Comparison of ENCODE assay signal across 3 cellular contexts in genomic region chr5:131481569-131481968, GRCh38.
TF ChIP-seq lines count a peak whose summit lies in the region.

No MANE protein-coding gene starts in this region.

TF ChIP-seq in SK-N-SH treated with all-trans-retinoic acid at 6 μM for 48 hours, 23 proteins besides CTCF, POLR2A, EP300 and RAD21 (continued from another document):
- TF ChIP-seq, protein P1, sequence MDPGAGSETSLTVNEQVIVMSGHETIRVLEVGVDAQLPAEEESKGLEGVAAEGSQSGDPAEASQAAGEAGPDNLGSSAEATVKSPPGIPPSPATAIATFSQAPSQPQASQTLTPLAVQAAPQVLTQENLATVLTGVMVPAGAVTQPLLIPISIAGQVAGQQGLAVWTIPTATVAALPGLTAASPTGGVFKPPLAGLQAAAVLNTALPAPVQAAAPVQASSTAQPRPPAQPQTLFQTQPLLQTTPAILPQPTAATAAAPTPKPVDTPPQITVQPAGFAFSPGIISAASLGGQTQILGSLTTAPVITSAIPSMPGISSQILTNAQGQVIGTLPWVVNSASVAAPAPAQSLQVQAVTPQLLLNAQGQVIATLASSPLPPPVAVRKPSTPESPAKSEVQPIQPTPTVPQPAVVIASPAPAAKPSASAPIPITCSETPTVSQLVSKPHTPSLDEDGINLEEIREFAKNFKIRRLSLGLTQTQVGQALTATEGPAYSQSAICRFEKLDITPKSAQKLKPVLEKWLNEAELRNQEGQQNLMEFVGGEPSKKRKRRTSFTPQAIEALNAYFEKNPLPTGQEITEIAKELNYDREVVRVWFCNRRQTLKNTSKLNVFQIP (CRISPR knock-in tag; IDR thresholded peaks at IDR 0.05; ENCODE audit: borderline replicate concordance, low read depth): no peak
- no peak for TF ChIP-seq ISL1 (CRISPR knock-in tag; IDR thresholded peaks at IDR 0.05)
- TF ChIP-seq PATZ1 (CRISPR knock-in tag; IDR thresholded peaks at IDR 0.05; ENCODE audit: borderline replicate concordance): no peak
- TF ChIP-seq ZFP3 (CRISPR knock-in tag; IDR thresholded peaks at IDR 0.05): no peak
- TF ChIP-seq ZNF8 (CRISPR knock-in tag; IDR thresholded peaks at IDR 0.05): no peak
- no peak for TF ChIP-seq ESRRG (CRISPR knock-in tag; IDR thresholded peaks at IDR 0.05)
- no peak for TF ChIP-seq TOX (CRISPR knock-in tag; IDR thresholded peaks at IDR 0.05; ENCODE audit: borderline replicate concordance)
- TF ChIP-seq CSDC2 (CRISPR knock-in tag; IDR thresholded peaks at IDR 0.05): no peak
- TF ChIP-seq CSRNP3 (CRISPR knock-in tag; IDR thresholded peaks at IDR 0.05): no peak
- no peak for TF ChIP-seq ZNF70 (CRISPR knock-in tag; IDR thresholded peaks at IDR 0.05)
- no peak for TF ChIP-seq SNAI2 (CRISPR knock-in tag; IDR thresholded peaks at IDR 0.05)
- TF ChIP-seq TCF4 (CRISPR knock-in tag; IDR thresholded peaks at IDR 0.05; ENCODE audit: borderline replicate concordance): no peak
- TF ChIP-seq RARB (CRISPR knock-in tag; IDR thresholded peaks at IDR 0.05): no peak
- TF ChIP-seq ZNF565 (CRISPR knock-in tag; conservative IDR thresholded peaks at IDR 0.05; ENCODE audit: low read depth): no peak
- TF ChIP-seq PPARA (CRISPR knock-in tag; IDR thresholded peaks at IDR 0.05; ENCODE audit: borderline replicate concordance): no peak

TF ChIP-seq in SK-N-SH, 30 proteins besides CTCF, POLR2A, EP300 and RAD21 (continued from another document):
- TF ChIP-seq, protein P2, sequence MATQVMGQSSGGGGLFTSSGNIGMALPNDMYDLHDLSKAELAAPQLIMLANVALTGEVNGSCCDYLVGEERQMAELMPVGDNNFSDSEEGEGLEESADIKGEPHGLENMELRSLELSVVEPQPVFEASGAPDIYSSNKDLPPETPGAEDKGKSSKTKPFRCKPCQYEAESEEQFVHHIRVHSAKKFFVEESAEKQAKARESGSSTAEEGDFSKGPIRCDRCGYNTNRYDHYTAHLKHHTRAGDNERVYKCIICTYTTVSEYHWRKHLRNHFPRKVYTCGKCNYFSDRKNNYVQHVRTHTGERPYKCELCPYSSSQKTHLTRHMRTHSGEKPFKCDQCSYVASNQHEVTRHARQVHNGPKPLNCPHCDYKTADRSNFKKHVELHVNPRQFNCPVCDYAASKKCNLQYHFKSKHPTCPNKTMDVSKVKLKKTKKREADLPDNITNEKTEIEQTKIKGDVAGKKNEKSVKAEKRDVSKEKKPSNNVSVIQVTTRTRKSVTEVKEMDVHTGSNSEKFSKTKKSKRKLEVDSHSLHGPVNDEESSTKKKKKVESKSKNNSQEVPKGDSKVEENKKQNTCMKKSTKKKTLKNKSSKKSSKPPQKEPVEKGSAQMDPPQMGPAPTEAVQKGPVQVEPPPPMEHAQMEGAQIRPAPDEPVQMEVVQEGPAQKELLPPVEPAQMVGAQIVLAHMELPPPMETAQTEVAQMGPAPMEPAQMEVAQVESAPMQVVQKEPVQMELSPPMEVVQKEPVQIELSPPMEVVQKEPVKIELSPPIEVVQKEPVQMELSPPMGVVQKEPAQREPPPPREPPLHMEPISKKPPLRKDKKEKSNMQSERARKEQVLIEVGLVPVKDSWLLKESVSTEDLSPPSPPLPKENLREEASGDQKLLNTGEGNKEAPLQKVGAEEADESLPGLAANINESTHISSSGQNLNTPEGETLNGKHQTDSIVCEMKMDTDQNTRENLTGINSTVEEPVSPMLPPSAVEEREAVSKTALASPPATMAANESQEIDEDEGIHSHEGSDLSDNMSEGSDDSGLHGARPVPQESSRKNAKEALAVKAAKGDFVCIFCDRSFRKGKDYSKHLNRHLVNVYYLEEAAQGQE (IDR thresholded peaks at IDR 0.05; ENCODE audit: low read depth, low read length): no peak
- TF ChIP-seq CHD2 (IDR thresholded peaks at IDR 0.05; ENCODE audit: low read length, partially characterized antibody) (no peak), FOSL2 (IDR thresholded peaks at IDR 0.05; ENCODE audit: borderline replicate concordance, low read depth) (no peak), FOXM1 (IDR thresholded peaks at IDR 0.05; ENCODE audit: low read depth) (no peak), USF2 (IDR thresholded peaks at IDR 0.05; ENCODE audit: borderline replicate concordance, low read depth, low read length) (no peak), SIN3A (IDR thresholded peaks at IDR 0.05; ENCODE audit: borderline replicate concordance, low read depth, low read length) (no peak), YY1 (IDR thresholded peaks at IDR 0.05; ENCODE audit: low read depth) (no peak), ELF1 (IDR thresholded peaks at IDR 0.05) (no peak), NRF1 (IDR thresholded peaks at IDR 0.05; ENCODE audit: low read depth, low read length) (no peak), MEF2A (IDR thresholded peaks at IDR 0.05; ENCODE audit: borderline replicate concordance, low read depth) (no peak), GATA2 (CRISPR knock-in tag; IDR thresholded peaks at IDR 0.05) (no peak), TEAD4 (IDR thresholded peaks at IDR 0.05; ENCODE audit: borderline replicate concordance, insufficient read depth) (no peak), MAX (IDR thresholded peaks at IDR 0.05; ENCODE audit: low read depth) (no peak), EZH2phosphoT487 (IDR thresholded peaks at IDR 0.05; ENCODE audit: borderline replicate concordance, low read depth) (no peak)
- TF ChIP-seq, protein P3, sequence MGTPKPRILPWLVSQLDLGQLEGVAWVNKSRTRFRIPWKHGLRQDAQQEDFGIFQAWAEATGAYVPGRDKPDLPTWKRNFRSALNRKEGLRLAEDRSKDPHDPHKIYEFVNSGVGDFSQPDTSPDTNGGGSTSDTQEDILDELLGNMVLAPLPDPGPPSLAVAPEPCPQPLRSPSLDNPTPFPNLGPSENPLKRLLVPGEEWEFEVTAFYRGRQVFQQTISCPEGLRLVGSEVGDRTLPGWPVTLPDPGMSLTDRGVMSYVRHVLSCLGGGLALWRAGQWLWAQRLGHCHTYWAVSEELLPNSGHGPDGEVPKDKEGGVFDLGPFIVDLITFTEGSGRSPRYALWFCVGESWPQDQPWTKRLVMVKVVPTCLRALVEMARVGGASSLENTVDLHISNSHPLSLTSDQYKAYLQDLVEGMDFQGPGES (IDR thresholded peaks at IDR 0.05; ENCODE audit: low read depth, low read length): no peak
- TF ChIP-seq, protein P4, sequence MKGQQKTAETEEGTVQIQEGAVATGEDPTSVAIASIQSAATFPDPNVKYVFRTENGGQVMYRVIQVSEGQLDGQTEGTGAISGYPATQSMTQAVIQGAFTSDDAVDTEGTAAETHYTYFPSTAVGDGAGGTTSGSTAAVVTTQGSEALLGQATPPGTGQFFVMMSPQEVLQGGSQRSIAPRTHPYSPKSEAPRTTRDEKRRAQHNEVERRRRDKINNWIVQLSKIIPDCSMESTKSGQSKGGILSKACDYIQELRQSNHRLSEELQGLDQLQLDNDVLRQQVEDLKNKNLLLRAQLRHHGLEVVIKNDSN (IDR thresholded peaks at IDR 0.05; ENCODE audit: borderline replicate concordance, low read depth): no peak
TF ChIP-seq in SK-N-SH: peak in this region for 0.

TF ChIP-seq in H1, 55 proteins besides CTCF, POLR2A, EP300 and RAD21 (continued from another document):
- TF ChIP-seq TAF1 (IDR thresholded peaks at IDR 0.05; ENCODE audit: low read depth, low read length) (no peak), BACH1 (IDR thresholded peaks at IDR 0.05; ENCODE audit: low read length) (peak; percentile 49)
